In the genomic region with DNA sequence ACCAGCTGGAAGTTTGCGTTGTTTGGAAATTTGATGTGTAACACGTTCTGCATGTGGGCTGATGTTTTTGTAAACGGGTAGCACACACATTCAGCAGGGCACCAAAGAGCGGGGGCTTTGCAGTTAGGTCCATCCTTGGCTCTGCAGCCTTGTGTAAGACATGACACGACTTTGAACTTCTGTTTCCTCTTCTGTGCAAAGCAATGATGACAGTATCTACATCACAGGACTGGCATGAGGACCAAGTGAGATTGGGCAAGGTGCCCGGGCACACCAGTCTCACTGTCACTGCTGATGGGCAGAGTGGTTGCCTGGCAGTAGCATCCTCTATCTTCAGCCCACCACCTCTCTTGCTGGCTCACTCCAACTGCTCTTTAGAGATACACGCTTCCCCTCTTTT, we compare ENCODE assay signal across 1 cellular context.
TF ChIP-seq lines count a peak whose summit lies in the region.

No MANE protein-coding gene starts in this region.

TF ChIP-seq in K562, 482 proteins besides CTCF, POLR2A, EP300 and RAD21:
- TF ChIP-seq NR3C1 (CRISPR knock-in tag; IDR thresholded peaks at IDR 0.05) (no peak), HDAC1 (IDR thresholded peaks at IDR 0.05) (no peak), SIN3A (IDR thresholded peaks at IDR 0.05; ENCODE audit: borderline replicate concordance in 2 of 2, control insufficient read depth in 1 of 2, low read depth in 2 of 2, low read length in 2 of 2) (no peak), MCM3 (IDR thresholded peaks at IDR 0.05) (no peak), ZBTB1 (CRISPR knock-in tag; IDR thresholded peaks at IDR 0.05; ENCODE audit: borderline replicate concordance, low read depth) (no peak), NR2C2 (CRISPR knock-in tag; IDR thresholded peaks at IDR 0.05) (no peak), NR2C2 (tag; IDR thresholded peaks at IDR 0.05) (no peak), SP2 (IDR thresholded peaks at IDR 0.05; ENCODE audit: extremely low read depth, low read depth, low read length, poor library complexity, severe bottlenecking) (no peak), ZNF778 (CRISPR knock-in tag; IDR thresholded peaks at IDR 0.05) (no peak), TSC22D4 (tag; IDR thresholded peaks at IDR 0.05) (no peak), WHSC1 (IDR thresholded peaks at IDR 0.05; ENCODE audit: low read length) (no peak), CAMTA2 (CRISPR knock-in tag; conservative IDR thresholded peaks at IDR 0.05) (no peak), SLC30A9 (CRISPR knock-in tag; IDR thresholded peaks at IDR 0.05) (no peak), ZNF75A (CRISPR knock-in tag; IDR thresholded peaks at IDR 0.05) (no peak), ETV5 (CRISPR knock-in tag; IDR thresholded peaks at IDR 0.05; ENCODE audit: low read depth) (no peak), TBP (optimal IDR thresholded peaks at IDR 0.05; ENCODE audit: low read depth, low read length) (no peak)
- TF ChIP-seq, protein P1, sequence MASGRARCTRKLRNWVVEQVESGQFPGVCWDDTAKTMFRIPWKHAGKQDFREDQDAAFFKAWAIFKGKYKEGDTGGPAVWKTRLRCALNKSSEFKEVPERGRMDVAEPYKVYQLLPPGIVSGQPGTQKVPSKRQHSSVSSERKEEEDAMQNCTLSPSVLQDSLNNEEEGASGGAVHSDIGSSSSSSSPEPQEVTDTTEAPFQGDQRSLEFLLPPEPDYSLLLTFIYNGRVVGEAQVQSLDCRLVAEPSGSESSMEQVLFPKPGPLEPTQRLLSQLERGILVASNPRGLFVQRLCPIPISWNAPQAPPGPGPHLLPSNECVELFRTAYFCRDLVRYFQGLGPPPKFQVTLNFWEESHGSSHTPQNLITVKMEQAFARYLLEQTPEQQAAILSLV (tag; IDR thresholded peaks at IDR 0.05) = no peak
- TF ChIP-seq, protein P2, sequence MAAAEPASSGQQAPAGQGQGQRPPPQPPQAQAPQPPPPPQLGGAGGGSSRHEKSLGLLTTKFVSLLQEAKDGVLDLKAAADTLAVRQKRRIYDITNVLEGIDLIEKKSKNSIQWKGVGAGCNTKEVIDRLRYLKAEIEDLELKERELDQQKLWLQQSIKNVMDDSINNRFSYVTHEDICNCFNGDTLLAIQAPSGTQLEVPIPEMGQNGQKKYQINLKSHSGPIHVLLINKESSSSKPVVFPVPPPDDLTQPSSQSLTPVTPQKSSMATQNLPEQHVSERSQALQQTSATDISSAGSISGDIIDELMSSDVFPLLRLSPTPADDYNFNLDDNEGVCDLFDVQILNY (CRISPR knock-in tag; IDR thresholded peaks at IDR 0.05) = no peak
- TF ChIP-seq, protein P3, sequence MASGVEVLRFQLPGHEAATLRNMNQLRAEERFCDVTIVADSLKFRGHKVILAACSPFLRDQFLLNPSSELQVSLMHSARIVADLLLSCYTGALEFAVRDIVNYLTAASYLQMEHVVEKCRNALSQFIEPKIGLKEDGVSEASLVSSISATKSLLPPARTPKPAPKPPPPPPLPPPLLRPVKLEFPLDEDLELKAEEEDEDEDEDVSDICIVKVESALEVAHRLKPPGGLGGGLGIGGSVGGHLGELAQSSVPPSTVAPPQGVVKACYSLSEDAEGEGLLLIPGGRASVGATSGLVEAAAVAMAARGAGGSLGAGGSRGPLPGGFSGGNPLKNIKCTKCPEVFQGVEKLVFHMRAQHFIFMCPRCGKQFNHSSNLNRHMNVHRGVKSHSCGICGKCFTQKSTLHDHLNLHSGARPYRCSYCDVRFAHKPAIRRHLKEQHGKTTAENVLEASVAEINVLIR (CRISPR knock-in tag; IDR thresholded peaks at IDR 0.05) = no peak
- TF ChIP-seq, protein P4, sequence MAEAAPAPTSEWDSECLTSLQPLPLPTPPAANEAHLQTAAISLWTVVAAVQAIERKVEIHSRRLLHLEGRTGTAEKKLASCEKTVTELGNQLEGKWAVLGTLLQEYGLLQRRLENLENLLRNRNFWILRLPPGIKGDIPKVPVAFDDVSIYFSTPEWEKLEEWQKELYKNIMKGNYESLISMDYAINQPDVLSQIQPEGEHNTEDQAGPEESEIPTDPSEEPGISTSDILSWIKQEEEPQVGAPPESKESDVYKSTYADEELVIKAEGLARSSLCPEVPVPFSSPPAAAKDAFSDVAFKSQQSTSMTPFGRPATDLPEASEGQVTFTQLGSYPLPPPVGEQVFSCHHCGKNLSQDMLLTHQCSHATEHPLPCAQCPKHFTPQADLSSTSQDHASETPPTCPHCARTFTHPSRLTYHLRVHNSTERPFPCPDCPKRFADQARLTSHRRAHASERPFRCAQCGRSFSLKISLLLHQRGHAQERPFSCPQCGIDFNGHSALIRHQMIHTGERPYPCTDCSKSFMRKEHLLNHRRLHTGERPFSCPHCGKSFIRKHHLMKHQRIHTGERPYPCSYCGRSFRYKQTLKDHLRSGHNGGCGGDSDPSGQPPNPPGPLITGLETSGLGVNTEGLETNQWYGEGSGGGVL (CRISPR knock-in tag; IDR thresholded peaks at IDR 0.05) = no peak
